ENCODE assay signal across 20 cellular contexts in the genomic region with DNA sequence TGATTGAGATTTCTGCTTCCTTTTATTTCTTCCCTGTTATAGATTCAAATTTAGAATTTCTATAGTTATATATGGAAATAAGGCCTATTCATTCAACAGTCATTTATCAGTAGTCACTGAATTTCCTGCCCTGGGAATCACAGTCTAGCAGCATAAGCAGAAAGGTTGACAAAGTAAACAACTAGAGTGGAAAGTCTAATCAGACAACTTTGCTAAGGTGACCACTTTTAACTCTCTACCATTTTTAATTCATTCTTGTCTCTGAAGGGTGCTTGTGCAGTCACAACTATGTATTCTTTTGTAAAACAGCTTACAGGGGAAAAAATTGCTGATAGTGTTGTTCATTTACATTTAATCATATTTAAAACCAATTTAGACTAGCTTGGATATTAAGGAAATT.
DNase-seq lines count a peak whose midpoint lies in the region; ATAC-seq, FAIRE-seq and TF ChIP-seq lines count a peak whose summit lies in the region.
"Had no signal": no experiment of that assay in that cellular context is flagged by ENCODE, and none has a peak within 500 bp of the region (broad histone marks: within the 10 kb centered on the region; RNA-seq: fewer than 3 reads in every experiment).

No MANE protein-coding gene starts in this region.

- peaks cover 23% of the 10 kb centered on the region for H3K4me1 Mint-ChIP-seq in Calu3 (ENCODE audit: low read depth, unreplicated experiment)
- no peaks in the 10 kb centered on the region for H3K4me1 Mint-ChIP-seq in activated CD8-positive, alpha-beta T cell treated with anti-CD3 and anti-CD28 coated beads, Interleukin-2, amount 10 ng/mL, durations not matched to agents 7 days and 5 days (ENCODE audit: low read depth)
- no peaks in the 10 kb centered on the region for H3K4me1 Mint-ChIP-seq in activated naive CD8-positive, alpha-beta T cell treated with anti-CD3 and anti-CD28 coated beads for 36 hours
- H3K4me1 Mint-ChIP-seq: CD4-positive, CD25-positive, alpha-beta regulatory T cell had no signal

- intact Hi-C loops in Calu3 (cut with micrococcal nuclease; ENCODE audit: unreplicated experiment) (no loop called here), PC-3 (cut with micrococcal nuclease) (no loop called here), endothelial cell of umbilical vein (cut with micrococcal nuclease) (loop anchor here (1.0 to 5.0 kb wide), 4 partner anchors 82 to 280 kb away; a partner anchor contains a TSS)

- no peaks in the 10 kb centered on the region for H3K27me3 Mint-ChIP-seq in Calu3 (ENCODE audit: unreplicated experiment)
- no peaks in the 10 kb centered on the region for H3K27me3 Mint-ChIP-seq in activated CD8-positive, alpha-beta T cell treated with anti-CD3 and anti-CD28 coated beads, Interleukin-2, amount 10 ng/mL, durations not matched to agents 7 days and 5 days (ENCODE audit: low read depth)
- no peaks in the 10 kb centered on the region for H3K27me3 Mint-ChIP-seq in activated naive CD8-positive, alpha-beta T cell treated with anti-CD3 and anti-CD28 coated beads for 36 hours
- H3K27me3 Mint-ChIP-seq: CD4-positive, CD25-positive, alpha-beta regulatory T cell had no signal

- peak overlapping the region; percentile 7 for H3K27ac Mint-ChIP-seq in Calu3 (ENCODE audit: unreplicated experiment)
- no peak overlapping the region for H3K27ac Mint-ChIP-seq in activated CD8-positive, alpha-beta T cell treated with anti-CD3 and anti-CD28 coated beads, Interleukin-2, amount 10 ng/mL, durations not matched to agents 7 days and 5 days
- H3K27ac Mint-ChIP-seq in activated naive CD8-positive, alpha-beta T cell treated with anti-CD3 and anti-CD28 coated beads for 36 hours, result no peak overlapping the region
- H3K27ac Mint-ChIP-seq: CD4-positive, CD25-positive, alpha-beta regulatory T cell; GM23338 had no signal

- no peaks in the 10 kb centered on the region for H3K9me3 Mint-ChIP-seq in Calu3 (ENCODE audit: low read depth, unreplicated experiment)
- no peaks in the 10 kb centered on the region for H3K9me3 Mint-ChIP-seq in activated CD8-positive, alpha-beta T cell treated with anti-CD3 and anti-CD28 coated beads, Interleukin-2, amount 10 ng/mL, durations not matched to agents 7 days and 5 days (ENCODE audit: insufficient read depth)
- H3K9me3 Mint-ChIP-seq in activated naive CD8-positive, alpha-beta T cell treated with anti-CD3 and anti-CD28 coated beads for 36 hours, result no peaks in the 10 kb centered on the region
- H3K9me3 Mint-ChIP-seq: GM23338 had no signal

- dilution Hi-C loops in endothelial cell of umbilical vein (cut with MboI; ENCODE audit: extremely low pct_ligation_motif_present, low sequenced_read_pairs), result no loop called here

- no peaks in the 10 kb centered on the region for H3K36me3 Mint-ChIP-seq in Calu3 (ENCODE audit: insufficient read depth, unreplicated experiment)
- H3K36me3 Mint-ChIP-seq in activated CD8-positive, alpha-beta T cell treated with anti-CD3 and anti-CD28 coated beads, Interleukin-2, amount 10 ng/mL, durations not matched to agents 7 days and 5 days (ENCODE audit: low read depth), result no peaks in the 10 kb centered on the region
- no peaks in the 10 kb centered on the region for H3K36me3 Mint-ChIP-seq in activated naive CD8-positive, alpha-beta T cell treated with anti-CD3 and anti-CD28 coated beads for 36 hours
- H3K36me3 Mint-ChIP-seq: CD4-positive, CD25-positive, alpha-beta regulatory T cell had no signal

- DNase-seq in Calu3 (no peak), PC-3 (no peak), endothelial cell of umbilical vein (ENCODE audit: low read depth, low spot score) (no peak), osteoblast (ENCODE audit: insufficient read length, low spot score, missing footprints) (no peak), ecto neural progenitor cell (ENCODE audit: low spot score) (no peak)
- no peak for DNase-seq in activated CD8-positive, alpha-beta T cell treated with anti-CD3 and anti-CD28 coated beads, Interleukin-2, amount 10 ng/mL, durations not matched to agents 7 days and 5 days
- no peak for DNase-seq in activated naive CD8-positive, alpha-beta T cell treated with anti-CD3 and anti-CD28 coated beads for 36 hours
- DNase-seq: ACHN; AML-193; CD4-positive, CD25-positive, alpha-beta regulatory T cell; DMS79 treated with DMSO at 0.1 percent for 48 hours; NCI-H1436; NCI-H2081; NCI-H524; Peyer's patch had no signal

- H3K79me2 ChIP-seq in PC-3 (ENCODE audit: low read length) (no peaks in the 10 kb centered on the region), endothelial cell of umbilical vein (ENCODE audit: control insufficient read depth, insufficient read depth, low read length) (no peaks in the 10 kb centered on the region), osteoblast (ENCODE audit: insufficient read depth, low read length) (no peaks in the 10 kb centered on the region)

- H3F3A ChIP-seq in PC-3 (ENCODE audit: low read length, unreplicated experiment), result no peaks in the 10 kb centered on the region

- peaks cover 15% of the 10 kb centered on the region for H3K4me1 ChIP-seq in PC-3 (ENCODE audit: insufficient read depth, low read length)
- H3K4me1 ChIP-seq in endothelial cell of umbilical vein (ENCODE audit: control insufficient read depth, extremely low read depth, insufficient read depth, low read length), result peaks cover 20% of the 10 kb centered on the region
- peaks cover 7% of the 10 kb centered on the region for H3K4me1 ChIP-seq in osteoblast (ENCODE audit: insufficient read depth, low read length)
- H3K4me1 ChIP-seq: Peyer's patch had no signal

- POLR2A ChIA-PET in PC-3 (lab: Charles Lee; ENCODE audit: unreplicated experiment), result no interaction called here
- POLR2A ChIA-PET in endothelial cell of umbilical vein (lab: Charles Lee), result no interaction called here
- POLR2A ChIA-PET in activated CD8-positive, alpha-beta T cell treated with anti-CD3 and anti-CD28 coated beads, Interleukin-2, amount 10 ng/mL, durations not matched to agents 7 days and 5 days (lab: Charles Lee), result no interaction called here

- no peak for TF ChIP-seq CTCF in Calu3 (IDR thresholded peaks at IDR 0.05; ENCODE audit: unreplicated experiment)
- TF ChIP-seq CTCF in PC-3 (conservative IDR thresholded peaks at IDR 0.05; ENCODE audit: low read depth, low read length), result no peak
- TF ChIP-seq CTCF in endothelial cell of umbilical vein (IDR thresholded peaks at IDR 0.05; ENCODE audit: extremely low read depth in 1 of 2, insufficient read depth in 1 of 2, low read depth in 1 of 2, low read length in 2 of 2), result no peak
- no peak for TF ChIP-seq CTCF in osteoblast (IDR thresholded peaks at IDR 0.05; ENCODE audit: extremely low read depth, low read depth, low read length)

- BruUV-seq in Calu3 (replicated peaks; lab: Mats Ljungman, UMichigan) (no TSS peak), PC-3 (replicated peaks; lab: Mats Ljungman, UMichigan) (no TSS peak), endothelial cell of umbilical vein (replicated peaks; lab: Mats Ljungman, UMichigan) (no TSS peak)

- CTCF ChIA-PET in Calu3 (lab: Charles Lee) (interaction anchor here (0.6 kb wide), 1 partner anchor 39 kb away, joined by 4 read pairs; no protein-coding TSS in a partner anchor), PC-3 (lab: Charles Lee) (no interaction called here), endothelial cell of umbilical vein (lab: Charles Lee) (interaction anchor here (0.7 to 1.6 kb wide), 6 partner anchors 10 to 387 kb away, joined by 3 to 7 read pairs (median 3); a partner anchor contains a TSS)
- CTCF ChIA-PET in activated CD8-positive, alpha-beta T cell treated with anti-CD3 and anti-CD28 coated beads, Interleukin-2, amount 10 ng/mL, durations not matched to agents 7 days and 5 days (lab: Charles Lee), result no interaction called here

- no peak overlapping the region for H3K4me3 Mint-ChIP-seq in Calu3 (ENCODE audit: low read depth, unreplicated experiment)
- no peak overlapping the region for H3K4me3 Mint-ChIP-seq in activated CD8-positive, alpha-beta T cell treated with anti-CD3 and anti-CD28 coated beads, Interleukin-2, amount 10 ng/mL, durations not matched to agents 7 days and 5 days
- H3K4me3 Mint-ChIP-seq in activated naive CD8-positive, alpha-beta T cell treated with anti-CD3 and anti-CD28 coated beads for 36 hours, result no peak overlapping the region
- H3K4me3 Mint-ChIP-seq: CD4-positive, CD25-positive, alpha-beta regulatory T cell; GM23338 had no signal

- H3K9me3 ChIP-seq in PC-3 (ENCODE audit: low read length) (no peaks in the 10 kb centered on the region), endothelial cell of umbilical vein (replicated peaks; ENCODE audit: control insufficient read depth, insufficient read depth, low read length) (no peaks in the 10 kb centered on the region), osteoblast (ENCODE audit: low read depth, low read length) (no peaks in the 10 kb centered on the region)
- H3K9me3 ChIP-seq: Peyer's patch had no signal

- peak overlapping the region; percentile 45; the same call in 1 of the 2 replicates for H3K9ac ChIP-seq in PC-3 (ENCODE audit: low read length)
- H3K9ac ChIP-seq in endothelial cell of umbilical vein (replicated peaks; ENCODE audit: extremely low read depth, insufficient read depth, low read length), result peak overlapping the region; percentile 85

- H3K9me1 ChIP-seq in endothelial cell of umbilical vein (replicated peaks; ENCODE audit: control insufficient read depth, extremely low read depth, insufficient read depth, low read length), result no peaks in the 10 kb centered on the region

- no peaks in the 10 kb centered on the region for H3K9me2 ChIP-seq in PC-3 (replicated peaks; ENCODE audit: low read length)

- no peak for TF ChIP-seq POLR2A in endothelial cell of umbilical vein (IDR thresholded peaks at IDR 0.05; ENCODE audit: low read depth, low read length)

- ATAC-seq in PC-3 (no peak), HG03039 (IDR thresholded peaks at IDR 0.05; ENCODE audit: unreplicated experiment) (no peak)
- no peak for ATAC-seq in activated CD8-positive, alpha-beta T cell treated with anti-CD3 and anti-CD28 coated beads, Interleukin-2, amount 10 ng/mL, durations not matched to agents 7 days and 5 days
- ATAC-seq: GM23338, HCT116, Right ventricle myocardium inferior had no signal

- H2AFZ ChIP-seq in PC-3 (ENCODE audit: low read length) (no peak overlapping the region), endothelial cell of umbilical vein (ENCODE audit: low read depth, low read length) (peak overlapping the region; percentile 38), osteoblast (ENCODE audit: low read length) (no peak overlapping the region)
- H2AFZ ChIP-seq: GM23338 had no signal

- H3K36me3 ChIP-seq in PC-3 (ENCODE audit: low read depth, low read length) (no peaks in the 10 kb centered on the region), endothelial cell of umbilical vein (ENCODE audit: control insufficient read depth in 2 of 2, extremely low read depth in 1 of 2, insufficient read depth in 2 of 2, low read length in 2 of 2) (no peaks in the 10 kb centered on the region), osteoblast (ENCODE audit: insufficient read depth, low read length) (no peaks in the 10 kb centered on the region)
- H3K36me3 ChIP-seq: Peyer's patch had no signal

- H4K20me1 ChIP-seq in PC-3 (ENCODE audit: low read length) (no peaks in the 10 kb centered on the region), endothelial cell of umbilical vein (replicated peaks; ENCODE audit: control insufficient read depth, extremely low read depth, insufficient read depth, low read length) (no peaks in the 10 kb centered on the region), osteoblast (ENCODE audit: insufficient read depth, low read length) (no peaks in the 10 kb centered on the region)

- peak; percentile 52 for FAIRE-seq in endothelial cell of umbilical vein (lab: Jason Lieb, UNC)
- FAIRE-seq: G401.6 had no signal

- H3K27me3 ChIP-seq in PC-3 (ENCODE audit: low read length), result no peaks in the 10 kb centered on the region
- H3K27me3 ChIP-seq in endothelial cell of umbilical vein (ENCODE audit: control insufficient read depth in 2 of 2, insufficient read depth in 2 of 2, low read length in 2 of 2), result no peaks in the 10 kb centered on the region
- H3K27me3 ChIP-seq in osteoblast (ENCODE audit: insufficient read depth, low read length), result no peaks in the 10 kb centered on the region
- H3K27me3 ChIP-seq: Peyer's patch had no signal

- H3K27ac ChIP-seq in PC-3 (ENCODE audit: low read length) (peak overlapping the region; percentile 90), endothelial cell of umbilical vein (ENCODE audit: insufficient read depth, low read depth, low read length) (peak overlapping the region; percentile 92), osteoblast (ENCODE audit: low read depth, low read length) (peak overlapping the region; percentile 36)
- H3K27ac ChIP-seq: Peyer's patch had no signal

- H3K4me2 ChIP-seq in PC-3 (ENCODE audit: low read length), result peak overlapping the region; percentile 37; the same call in 1 of the 2 replicates
- H3K4me2 ChIP-seq in endothelial cell of umbilical vein (ENCODE audit: insufficient read depth, low read length), result peak overlapping the region; percentile 72
- no peak overlapping the region for H3K4me2 ChIP-seq in osteoblast (ENCODE audit: insufficient read depth, low read length)
- H3K4me2 ChIP-seq: GM23338 had no signal

- H3K4me3 ChIP-seq in PC-3 (ENCODE audit: low read length) (no peak overlapping the region), endothelial cell of umbilical vein (replicated peaks in 1 of 3; ENCODE audit: insufficient read depth in 1 of 3, low read depth in 1 of 3, low read length in 3 of 3) (no peak overlapping the region), osteoblast (ENCODE audit: insufficient read depth, low read length) (no peak overlapping the region)
- H3K4me3 ChIP-seq: GM23338, Peyer's patch had no signal

Comparison
In these comparisons a context has a peak if more than half of its experiments do, and no peak if none do; other contexts are left out.
1. H3K27ac ChIP-seq: peak in every context shown above with its lines; median percentile 92 in endothelial cell of umbilical vein; 90 in PC-3; 36 in osteoblast.
2. CTCF ChIA-PET loops: an anchor here in Calu3 (0.6 kb wide) and endothelial cell of umbilical vein (0.7 to 1.6 kb wide); none called in PC-3 and activated CD8-positive, alpha-beta T cell treated with anti-CD3 and anti-CD28 coated beads, Interleukin-2, amount 10 ng/mL, durations not matched to agents 7 days and 5 days.